Comparison of ENCODE assay signal across 10 cellular contexts in genomic region chr9:86246752-86247161, GRCh38. TPM values are rescaled to one million over a fixed set of nuclear protein-coding genes. Genes with fewer than 3 reads are reported as not detected.
DNase-seq lines count a peak whose midpoint lies in the region; ATAC-seq, FAIRE-seq and TF ChIP-seq lines count a peak whose summit lies in the region.
"Had no signal": no experiment of that assay in that cellular context is flagged by ENCODE, and none has a peak within 500 bp of the region (broad histone marks: within the 10 kb centered on the region; RNA-seq: fewer than 3 reads in every experiment).

No MANE protein-coding gene starts in this region.

- H3K4me1 ChIP-seq in GM12878 (ENCODE audit: control insufficient read depth, insufficient read depth, low read length) (no peaks in the 10 kb centered on the region), PC-9 (replicated peaks; ENCODE audit: insufficient read depth) (no peaks in the 10 kb centered on the region)

- H3K36me3 Mint-ChIP-seq in activated CD8-positive, alpha-beta memory T cell treated with anti-CD3 and anti-CD28 coated beads, Interleukin-2, amount 10 ng/mL, durations not matched to agents 7 days and 5 days, result peaks cover 1% of the 10 kb centered on the region

- in situ Hi-C loops in GM12878 (cut with MboI), result no loop called here

- SMC1A ChIA-PET in GM12878 (lab: Charles Lee; ENCODE audit: uncharacterized antibody, unreplicated experiment), result interaction anchor here (1.0 to 4.8 kb wide), 8 partner anchors 9 to 427 kb away, joined by 3 to 35 read pairs (median 6); no protein-coding TSS in a partner anchor

- no peak overlapping the region for H3K27ac Mint-ChIP-seq in activated CD8-positive, alpha-beta memory T cell treated with anti-CD3 and anti-CD28 coated beads, Interleukin-2, amount 10 ng/mL, durations not matched to agents 7 days and 5 days
- H3K27ac Mint-ChIP-seq: stimulated activated naive CD8-positive, alpha-beta T cell treated with anti-CD3 and anti-CD28 coated beads, Interleukin-15, Interleukin-2, amounts not matched to agents 100 ng/mL and 50 ng/mL, for 24 hours had no signal

- DNase-seq in NCI-H748 (lab: John Stamatoyannopoulos, UW; ENCODE audit: unreplicated experiment) (peak; percentile 18), NCI-H748 treated with DMSO at 0.1 percent for 48 hours (lab: John Stamatoyannopoulos, UW) (no peak), GM12878 (ENCODE audit: low read depth, low spot score) (peak; percentile 80), stromal cell of bone marrow (ENCODE audit: low read depth) (peak; percentile 6), PC-9 (no peak)
- no peak for DNase-seq in activated CD8-positive, alpha-beta memory T cell treated with anti-CD3 and anti-CD28 coated beads, Interleukin-2, amount 10 ng/mL, durations not matched to agents 7 days and 5 days
- DNase-seq in stimulated activated CD4-positive, alpha-beta T cell treated with anti-CD3 and anti-CD28 coated beads, Interleukin-15, amount 100 ng/mL, for 24 hours, result no peak

- peak; percentile 66 for TF ChIP-seq RAD21 in GM12878 (IDR thresholded peaks at IDR 0.05; ENCODE audit: insufficient read depth, low read depth, low read length)

- no peaks in the 10 kb centered on the region for H3F3A ChIP-seq in PC-9 (ENCODE audit: insufficient read depth, low read depth)

- TF ChIP-seq POLR2A in GM12878 (IDR thresholded peaks at IDR 0.05; ENCODE audit: low read depth, low read length), result no peak

- 0 out of 4 replicates have a peak, but pooled peaks of 1 of the 2 experiments have one; percentile 21 for TF ChIP-seq EP300 in GM12878 (IDR thresholded peaks at IDR 0.05; ENCODE audit: borderline replicate concordance in 1 of 2, control insufficient read depth in 1 of 2, low read depth in 2 of 2, low read length in 2 of 2)

- H4K20me1 ChIP-seq in GM12878 (ENCODE audit: control insufficient read depth, insufficient read depth) (no peaks in the 10 kb centered on the region), PC-9 (ENCODE audit: insufficient read depth) (no peaks in the 10 kb centered on the region)

- intact Hi-C loops in GM12878 (cut with micrococcal nuclease; ENCODE audit: unreplicated experiment), result loop anchor here (2.0 to 10.0 kb wide), 2 partner anchors 44 to 212 kb away; no protein-coding TSS in a partner anchor
- intact Hi-C loops in PC-9 (cut with micrococcal nuclease; ENCODE audit: unreplicated experiment), result no loop called here

- peaks cover 2% of the 10 kb centered on the region for H3K9me3 Mint-ChIP-seq in activated CD8-positive, alpha-beta memory T cell treated with anti-CD3 and anti-CD28 coated beads, Interleukin-2, amount 10 ng/mL, durations not matched to agents 7 days and 5 days (ENCODE audit: low read depth)

- no peak overlapping the region for H3K27ac ChIP-seq in GM12878 (ENCODE audit: control insufficient read depth, insufficient read depth)
- no peak overlapping the region for H3K27ac ChIP-seq in PC-9

- no peaks in the 10 kb centered on the region for H3K9me2 ChIP-seq in PC-9 (ENCODE audit: insufficient read depth)

- TF ChIP-seq CTCF in GM12878 (IDR thresholded peaks at IDR 0.05 in 2 of 3, conservative IDR thresholded peaks at IDR 0.05 in 1 of 3; ENCODE audit: control insufficient read depth in 2 of 3, extremely low read depth in 1 of 3, insufficient read depth in 1 of 3, low read depth in 3 of 3, low read length in 3 of 3), result peak; percentile 31 to 74 (median 43); a peak in 3 of 6 replicates
- no peak for TF ChIP-seq CTCF in PC-9 (conservative IDR thresholded peaks at IDR 0.05)

- H3K27me3 ChIP-seq in GM12878 (replicated peaks in 1 of 2; ENCODE audit: control insufficient read depth in 2 of 2, insufficient read depth in 2 of 2, low read length in 1 of 2) (no peaks in the 10 kb centered on the region), PC-9 (ENCODE audit: insufficient read depth, low read depth) (no peaks in the 10 kb centered on the region)

- H3K9me3 ChIP-seq in GM12878 (replicated peaks; ENCODE audit: control insufficient read depth, insufficient read depth, low read length), result no peaks in the 10 kb centered on the region
- no peaks in the 10 kb centered on the region for H3K9me3 ChIP-seq in PC-9 (ENCODE audit: insufficient read depth, low read depth)

- CTCF ChIA-PET in GM12878 (lab: Yijun Ruan, JAX) (interaction anchor here (0.6 to 3.5 kb wide), 7 partner anchors 10 to 427 kb away, joined by 3 to 49 read pairs (median 4); no protein-coding TSS in a partner anchor), PC-9 (lab: Charles Lee) (no interaction called here)
- CTCF ChIA-PET in activated CD8-positive, alpha-beta memory T cell treated with anti-CD3 and anti-CD28 coated beads, Interleukin-2, amount 10 ng/mL, durations not matched to agents 7 days and 5 days (lab: Charles Lee), result interaction anchor here (1.6 kb wide), 1 partner anchor 34 kb away, joined by 3 read pairs; no protein-coding TSS in a partner anchor

- 11% methylated on average over 6 of the region's 6 CpGs for WGBS in GM12878 (ENCODE audit: insufficient coverage, insufficient replicate concordance, low lambda C conversion rate, missing lambda C conversion rate)

- RAD21 ChIA-PET in GM12878 (lab: Charles Lee; ENCODE audit: unreplicated experiment), result interaction anchor here (0.6 to 3.5 kb wide), 5 partner anchors 8 to 211 kb away, joined by 3 to 31 read pairs (median 4); no protein-coding TSS in a partner anchor

- no peak overlapping the region for H3K4me3 Mint-ChIP-seq in activated CD8-positive, alpha-beta memory T cell treated with anti-CD3 and anti-CD28 coated beads, Interleukin-2, amount 10 ng/mL, durations not matched to agents 7 days and 5 days
- H3K4me3 Mint-ChIP-seq: stimulated activated naive CD8-positive, alpha-beta T cell treated with anti-CD3 and anti-CD28 coated beads, Interleukin-15, Interleukin-2, amounts not matched to agents 100 ng/mL and 50 ng/mL, for 24 hours had no signal

- H3K4me3 ChIP-seq in GM12878 (peak overlapping the region; percentile 15; the same call in 1 of the 2 replicates), PC-9 (no peak overlapping the region)

- H3K9ac ChIP-seq in GM12878 (ENCODE audit: control insufficient read depth, insufficient read depth, low read length), result no peak overlapping the region

- H3K4me1 Mint-ChIP-seq in activated CD8-positive, alpha-beta memory T cell treated with anti-CD3 and anti-CD28 coated beads, Interleukin-2, amount 10 ng/mL, durations not matched to agents 7 days and 5 days, result no peaks in the 10 kb centered on the region

- peak overlapping the region; percentile 55 for H2AFZ ChIP-seq in GM12878 (ENCODE audit: control insufficient read depth, low read depth, low read length)
- H2AFZ ChIP-seq in PC-9, result no peak overlapping the region

- H3K4me2 ChIP-seq in GM12878 (ENCODE audit: control insufficient read depth, insufficient read depth) (peak overlapping the region; percentile 67; the same call in 1 of the 2 replicates), PC-9 (no peak overlapping the region)

- H3K27me3 Mint-ChIP-seq in activated CD8-positive, alpha-beta memory T cell treated with anti-CD3 and anti-CD28 coated beads, Interleukin-2, amount 10 ng/mL, durations not matched to agents 7 days and 5 days, result peaks cover 2% of the 10 kb centered on the region

- FAIRE-seq in GM12878 (lab: Jason Lieb, UNC), result peak; percentile 56

- BruUV-seq in GM12878 (replicated peaks; lab: Mats Ljungman, UMichigan), result no TSS peak
- no TSS peak for BruUV-seq in PC-9 (replicated peaks; lab: Mats Ljungman, UMichigan)

- H3K79me2 ChIP-seq in GM12878 (ENCODE audit: control insufficient read depth, insufficient read depth, low read length) (no peaks in the 10 kb centered on the region), PC-9 (ENCODE audit: low read depth) (no peaks in the 10 kb centered on the region)

- H3K36me3 ChIP-seq in GM12878 (ENCODE audit: control insufficient read depth in 2 of 2, insufficient read depth in 2 of 2, low read length in 1 of 2) (no peaks in the 10 kb centered on the region), PC-9 (ENCODE audit: low read depth) (no peaks in the 10 kb centered on the region)

- POLR2A ChIA-PET in GM12878 (lab: Charles Lee) (no interaction called here), PC-9 (lab: Charles Lee; ENCODE audit: unreplicated experiment) (no interaction called here)

- ATAC-seq in HG02973 (IDR thresholded peaks at IDR 0.05; ENCODE audit: unreplicated experiment), result peak; percentile 84
- ATAC-seq in GM12878, result peak; percentile 98
- no peak for ATAC-seq in activated CD8-positive, alpha-beta memory T cell treated with anti-CD3 and anti-CD28 coated beads, Interleukin-2, amount 10 ng/mL, durations not matched to agents 7 days and 5 days

RNA-seq across cellular contexts. Expression of gene C9orf153, which starts 12.7 kb away (rescaled TPM):
- 3.1 and 3.4 TPM in 2 replicates for total RNA-seq in GM12878 (2013; cell fraction: nucleolus; rRNA removed)
- 0.06 TPM in 1 of 2 replicates, not detected in the other for total RNA-seq in GM12878 (2014; rRNA removed)
- 0.18 and 0.22 TPM in 2 replicates for total RNA-seq in GM12878 (2014; rRNA removed; fragmentation: Illumina TruSeq; extraction: Trizol)
- total RNA-seq in GM12878 (2021), result 0.18 TPM in 1 of 2 replicates, not detected in the other
- polyA plus RNA-seq in GM12878 (2011; ENCODE audit: low read depth), result not detected
- polyA plus RNA-seq in GM12878 (2011; rRNA removed), result 0.08 and 0.26 TPM in 2 replicates
- polyA plus RNA-seq in GM12878 (2011; cell fraction: cytosol; rRNA removed), result 0.03 and 0.04 TPM in 2 replicates
- polyA plus RNA-seq in GM12878 (2011; cell fraction: nucleus; rRNA removed), result 0.13 and 0.28 TPM in 2 replicates
- 0.26 TPM in 1 of 2 replicates, not detected in the other for polyA plus RNA-seq in GM12878 (2012)
- 0.03 and 0.33 TPM in 2 replicates for polyA plus RNA-seq in GM12878 (2014; fragmentation: Illumina TruSeq; extraction: Trizol)
- under 1 TPM; 0.09 to 0.23 TPM for polyA plus RNA-seq in GM12878 (2014; fragmentation: Nextera tagmentation; extraction: Ambion mirVana)
- polyA plus RNA-seq in GM12878 (2014; rRNA removed), result not detected in 2 replicates
- polyA plus RNA-seq in GM12878 (2016; fragmentation: Nextera tagmentation; extraction: Ambion mirVana), result 1 to 10 TPM in 1 of 2 experiments, under 1 TPM in 1; 0.43 to 1.2 TPM
- polyA minus RNA-seq in GM12878 (2011; rRNA and poly(A)+ RNA removed), result 0.77 and 1.3 TPM in 2 replicates
- not detected in 2 replicates for polyA minus RNA-seq in GM12878 (2011; cell fraction: cytosol; rRNA and poly(A)+ RNA removed)
- polyA minus RNA-seq in GM12878 (2011; cell fraction: nucleus; rRNA and poly(A)+ RNA removed), result 0.60 and 1.4 TPM in 2 replicates
- total RNA-seq in activated CD8-positive, alpha-beta memory T cell treated with anti-CD3 and anti-CD28 coated beads, Interleukin-2, amount 10 ng/mL, durations not matched to agents 7 days and 5 days, result under 1 TPM in 1 of 2 experiments, not detected in 1; 0.38 TPM
- total RNA-seq in PC-9 (2021), result 0.48 and 0.52 TPM in 2 replicates
- polyA plus RNA-seq: BJ had no signal

RNA-seq across cellular contexts. Expression of gene ISCA1, which starts 35.6 kb away (rescaled TPM):
- 16.2 and 16.5 TPM in 2 replicates for total RNA-seq in GM12878 (2013; cell fraction: nucleolus; rRNA removed)
- total RNA-seq in GM12878 (2014; rRNA removed), result 23.8 and 25.4 TPM in 2 replicates
- 24.5 and 25.4 TPM in 2 replicates for total RNA-seq in GM12878 (2014; rRNA removed; fragmentation: Illumina TruSeq; extraction: Trizol)
- 14.7 and 16.9 TPM in 2 replicates for total RNA-seq in GM12878 (2021)
- polyA plus RNA-seq in GM12878 (2011; ENCODE audit: low read depth), result 9.7 TPM
- polyA plus RNA-seq in GM12878 (2011; rRNA removed), result 25.6 and 35.4 TPM in 2 replicates
- 9.1 and 9.5 TPM in 2 replicates for polyA plus RNA-seq in GM12878 (2011; cell fraction: cytosol; rRNA removed)
- polyA plus RNA-seq in GM12878 (2011; cell fraction: nucleus; rRNA removed), result 6.2 and 6.5 TPM in 2 replicates
- polyA plus RNA-seq in GM12878 (2012), result 18.0 and 19.4 TPM in 2 replicates
- polyA plus RNA-seq in GM12878 (2014; fragmentation: Illumina TruSeq; extraction: Trizol), result 25.4 and 29.3 TPM in 2 replicates
- polyA plus RNA-seq in GM12878 (2014; fragmentation: Nextera tagmentation; extraction: Ambion mirVana), result 10 to 100 TPM in 1 of 2 experiments, 1 to 10 TPM in 1; 8.9 to 10.9 TPM
- 17.6 and 21.3 TPM in 2 replicates for polyA plus RNA-seq in GM12878 (2014; rRNA removed)
- polyA plus RNA-seq in GM12878 (2016; fragmentation: Nextera tagmentation; extraction: Ambion mirVana), result 10 to 100 TPM; 32.9 to 36.0 TPM
- 10.3 and 10.4 TPM in 2 replicates for polyA minus RNA-seq in GM12878 (2011; rRNA and poly(A)+ RNA removed)
- 3.2 and 3.6 TPM in 2 replicates for polyA minus RNA-seq in GM12878 (2011; cell fraction: cytosol; rRNA and poly(A)+ RNA removed)
- 4.1 and 9.4 TPM in 2 replicates for polyA minus RNA-seq in GM12878 (2011; cell fraction: nucleus; rRNA and poly(A)+ RNA removed)
- total RNA-seq in activated CD8-positive, alpha-beta memory T cell treated with anti-CD3 and anti-CD28 coated beads, Interleukin-2, amount 10 ng/mL, durations not matched to agents 7 days and 5 days, result 10 to 100 TPM; 16.3 to 20.0 TPM
- 21.5 and 29.6 TPM in 2 replicates for total RNA-seq in PC-9 (2021)

Comparison
In these comparisons a context has a peak if more than half of its experiments do, and no peak if none do; other contexts are left out.
1. DNase-seq: peak in NCI-H748 (single experiment), GM12878 (single experiment) and stromal cell of bone marrow (single experiment); none in NCI-H748 treated with DMSO at 0.1 percent for 48 hours (single experiment), activated CD8-positive, alpha-beta memory T cell treated with anti-CD3 and anti-CD28 coated beads, Interleukin-2, amount 10 ng/mL, durations not matched to agents 7 days and 5 days (single experiment), PC-9 (0 of 2) and stimulated activated CD4-positive, alpha-beta T cell treated with anti-CD3 and anti-CD28 coated beads, Interleukin-15, amount 100 ng/mL, for 24 hours (single experiment).